In the genomic region with DNA sequence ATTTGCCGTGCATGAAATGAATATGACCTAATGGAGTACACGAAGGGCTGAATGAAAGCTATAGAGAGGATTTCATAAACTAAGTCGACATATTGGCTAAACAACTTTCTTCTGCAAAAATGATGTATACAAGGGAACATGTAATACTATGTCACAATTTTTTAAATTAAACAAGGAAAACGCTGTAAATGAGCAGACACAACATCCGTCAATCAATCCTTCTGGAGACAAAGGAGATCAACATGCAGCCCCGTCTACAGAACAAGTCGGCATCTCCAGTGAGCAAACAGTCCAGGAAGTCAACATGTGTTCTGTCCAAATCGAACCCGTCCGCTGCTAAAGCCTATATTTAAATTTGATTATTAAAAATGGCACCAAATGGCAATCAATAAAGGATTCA, we compare ENCODE assay signal across 1 cellular context.
TF ChIP-seq lines count a peak whose summit lies in the region.

No MANE protein-coding gene starts in this region.

TF ChIP-seq in IMR-90, 13 proteins besides CTCF, POLR2A, EP300 and RAD21 (continued from another document):
- no peak for TF ChIP-seq MAZ (IDR thresholded peaks at IDR 0.05; ENCODE audit: borderline replicate concordance, low read depth, low read length)
- TF ChIP-seq, protein P1, sequence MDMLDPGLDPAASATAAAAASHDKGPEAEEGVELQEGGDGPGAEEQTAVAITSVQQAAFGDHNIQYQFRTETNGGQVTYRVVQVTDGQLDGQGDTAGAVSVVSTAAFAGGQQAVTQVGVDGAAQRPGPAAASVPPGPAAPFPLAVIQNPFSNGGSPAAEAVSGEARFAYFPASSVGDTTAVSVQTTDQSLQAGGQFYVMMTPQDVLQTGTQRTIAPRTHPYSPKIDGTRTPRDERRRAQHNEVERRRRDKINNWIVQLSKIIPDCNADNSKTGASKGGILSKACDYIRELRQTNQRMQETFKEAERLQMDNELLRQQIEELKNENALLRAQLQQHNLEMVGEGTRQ (IDR thresholded peaks at IDR 0.05; ENCODE audit: low read depth, low read length): no peak
TF ChIP-seq in IMR-90: peak in this region for 0.
